ENCODE assay signal across 26 cellular contexts in the genomic region with DNA sequence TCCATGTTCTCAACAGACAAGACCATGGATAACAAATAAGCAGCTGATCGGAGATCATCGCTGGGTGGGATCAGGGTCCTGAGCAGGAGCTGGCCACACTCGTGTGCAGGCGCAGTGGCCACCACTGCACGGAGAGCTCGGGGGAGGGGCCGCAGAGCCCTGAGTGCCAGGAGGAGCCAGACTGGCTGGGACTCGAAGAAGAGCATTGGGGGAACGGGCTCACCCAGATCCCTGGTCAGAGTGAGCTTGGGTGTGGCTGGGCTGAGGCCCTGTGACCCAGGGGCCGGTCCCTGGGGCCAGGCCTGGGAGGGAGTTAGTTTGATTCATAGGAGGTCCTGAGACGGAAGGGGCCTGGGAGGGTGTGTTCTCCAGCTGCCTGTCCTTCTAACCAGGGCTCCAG.
"Had no signal": no experiment of that assay in that cellular context is flagged by ENCODE, and none has a peak within 500 bp of the region (broad histone marks: within the 10 kb centered on the region; RNA-seq: fewer than 3 reads in every experiment).

No MANE protein-coding gene starts in this region.

- DNase-seq: hypothalamus; kidney glomerular epithelial cell; left cardiac atrium; left lung; lower lobe of right lung; mammary epithelial cell; mesenchymal stem cell; naive thymus-derived CD8-positive, alpha-beta T cell; nucleus accumbens; pancreas; posterior cingulate gyrus; retina; right cardiac atrium; sigmoid colon; small intestine; spleen; stimulated activated CD4-positive, alpha-beta T cell treated with anti-CD3 and anti-CD28 coated beads, Interleukin-4, amount 100 ng/mL, for 24 hours; stimulated activated naive CD4-positive, alpha-beta T cell; tibial artery; uterus had no signal

- ATAC-seq: left cardiac atrium; left lung; lower lobe of right lung; naive thymus-derived CD8-positive, alpha-beta T cell; right cardiac atrium; stimulated activated effector memory CD8-positive, alpha-beta T cell treated with anti-CD3 and anti-CD28 coated beads, Interleukin-12 subunit alpha, Interleukin-12 subunit beta, amount 100 ng/mL, for 72 hours had no signal

- H3K4me3 Mint-ChIP-seq: stimulated activated effector memory CD8-positive, alpha-beta T cell treated with anti-CD3 and anti-CD28 coated beads, Interleukin-12 subunit alpha, Interleukin-12 subunit beta, amount 100 ng/mL, for 72 hours; stimulated activated naive CD8-positive, alpha-beta T cell treated with anti-CD3 and anti-CD28 coated beads, Interleukin-15, Interleukin-2, amounts not matched to agents 100 ng/mL and 50 ng/mL, for 24 hours; type B pancreatic cell had no signal

- H3K36me3 ChIP-seq: left lung, lower lobe of right lung, pancreas, prostate gland, thoracic aorta, uterus had no signal

- H3K27ac ChIP-seq: left lung, lower lobe of right lung, pancreas, prostate gland, sigmoid colon, spleen, suprapubic skin, thoracic aorta, tibial artery, uterus had no signal

- H3K4me1 ChIP-seq: left lung, lower lobe of right lung, pancreas, prostate gland, sigmoid colon, suprapubic skin, tibial artery, uterus had no signal

- H3K27me3 Mint-ChIP-seq: naive thymus-derived CD8-positive, alpha-beta T cell; stimulated activated naive CD8-positive, alpha-beta T cell treated with anti-CD3 and anti-CD28 coated beads, Interleukin-15, Interleukin-2, amounts not matched to agents 100 ng/mL and 50 ng/mL, for 24 hours; type B pancreatic cell had no signal

- H3K4me3 ChIP-seq: left lung, lower lobe of right lung, pancreas, prostate gland, sigmoid colon, spleen, suprapubic skin, thoracic aorta, tibial artery, uterus had no signal

- H3K27ac Mint-ChIP-seq: stimulated activated effector memory CD8-positive, alpha-beta T cell treated with anti-CD3 and anti-CD28 coated beads, Interleukin-12 subunit alpha, Interleukin-12 subunit beta, amount 100 ng/mL, for 72 hours; stimulated activated naive CD8-positive, alpha-beta T cell treated with anti-CD3 and anti-CD28 coated beads, Interleukin-15, Interleukin-2, amounts not matched to agents 100 ng/mL and 50 ng/mL, for 24 hours; type B pancreatic cell had no signal

- H3K27me3 ChIP-seq: left lung, pancreas, sigmoid colon, spleen, suprapubic skin, tibial artery, uterus had no signal

- H3K9me3 ChIP-seq: left lung, lower lobe of right lung, pancreas, prostate gland, sigmoid colon, spleen, suprapubic skin, thoracic aorta, tibial artery, uterus had no signal
